In genomic region chr3:177451940-177452484, GRCh38 we compare ENCODE assay signal across 12 cellular contexts.
DNase-seq lines count a peak whose midpoint lies in the region; ATAC-seq and TF ChIP-seq lines count a peak whose summit lies in the region.
"Had no signal": no experiment of that assay in that cellular context is flagged by ENCODE, and none has a peak within 500 bp of the region (broad histone marks: within the 10 kb centered on the region; RNA-seq: fewer than 3 reads in every experiment).

No MANE protein-coding gene starts in this region.

- no peak overlapping the region for H3K27ac ChIP-seq in HCT116 (ENCODE audit: low read depth, low read length)
- peak overlapping the region; percentile 33 for H3K27ac ChIP-seq in left ventricle myocardium inferior (replicated peaks)
- H3K27ac ChIP-seq in ovary, result no peak overlapping the region

- WGBS in ovary, 3 donors, result 5 to 8% (median 6%) methylated on average over 3 of the region's 3 CpGs

- TF ChIP-seq POLR2A in HCT116 (IDR thresholded peaks at IDR 0.05; ENCODE audit: borderline replicate concordance, extremely low read depth, insufficient read depth, insufficient read length) (no peak), ovary (IDR thresholded peaks at IDR 0.05) (no peak)

- in situ Hi-C loops in astrocyte of the spinal cord (cut with HindIII; ENCODE audit: low sequenced_read_pairs), result no loop called here

- H3K4me1 ChIP-seq in HCT116 (ENCODE audit: control insufficient read depth in 1 of 2, insufficient read depth in 2 of 2, low read length in 2 of 2) (peaks cover 15 to 18% of the 10 kb centered on the region in 2 experiments; a peak in 3 of 4 replicates), left ventricle myocardium inferior (peaks cover 20% of the 10 kb centered on the region), skeletal muscle satellite cell (ENCODE audit: control insufficient read depth, insufficient read depth, low read length) (peaks cover 34% of the 10 kb centered on the region), ovary (ENCODE audit: insufficient read depth) (peaks cover 2% of the 10 kb centered on the region)

- TF ChIP-seq CTCF in HCT116 (IDR thresholded peaks at IDR 0.05 in 2 of 3, conservative IDR thresholded peaks at IDR 0.05 in 1 of 3; ENCODE audit: borderline replicate concordance in 1 of 3, insufficient read depth in 1 of 3, low read depth in 2 of 3, low read length in 2 of 3) (no peak), astrocyte of the spinal cord (IDR thresholded peaks at IDR 0.05; ENCODE audit: low read depth, low read length) (no peak), left ventricle myocardium inferior (IDR thresholded peaks at IDR 0.05; ENCODE audit: borderline replicate concordance) (no peak), ovary (IDR thresholded peaks at IDR 0.05) (no peak)

- H3K9ac ChIP-seq in HCT116 (ENCODE audit: low read length), result no peak overlapping the region
- peak overlapping the region; percentile 58 for H3K9ac ChIP-seq in skeletal muscle satellite cell (ENCODE audit: low read depth, low read length)

- H3K79me2 ChIP-seq in HCT116 (ENCODE audit: insufficient read depth, low read length), result no peaks in the 10 kb centered on the region

- 0 out of 2 replicates have a peak overlapping the region, but pooled peaks have one; percentile 12 for H3K4me2 ChIP-seq in HCT116 (ENCODE audit: low read length)
- peak overlapping the region; percentile 13 for H3K4me2 ChIP-seq in skeletal muscle satellite cell (ENCODE audit: low read length)

- RAD21 ChIA-PET in HCT116 (lab: Charles Lee; ENCODE audit: low non-redundant PET in 1 of 2, low total read pairs in 2 of 2, uncharacterized antibody in 2 of 2, unreplicated experiment in 2 of 2), result no interaction called here

- BruUV-seq in HCT116 (replicated peaks; lab: Mats Ljungman, UMichigan), result no TSS peak

- H3K9me3 ChIP-seq in HCT116 (ENCODE audit: control insufficient read depth in 1 of 2, insufficient read depth in 1 of 2, low read depth in 1 of 2, low read length in 2 of 2) (no peaks in the 10 kb centered on the region), left ventricle myocardium inferior (replicated peaks) (peaks cover 2% of the 10 kb centered on the region), skeletal muscle satellite cell (replicated peaks; ENCODE audit: low read length) (no peaks in the 10 kb centered on the region), ovary (no peaks in the 10 kb centered on the region)

- no peak for TF ChIP-seq RAD21 in HCT116 (IDR thresholded peaks at IDR 0.05; ENCODE audit: low read depth)

- intact Hi-C loops in HCT116 (cut with micrococcal nuclease), result no loop called here
- intact Hi-C loops in left ventricle myocardium inferior (cut with micrococcal nuclease), result no loop called here
- intact Hi-C loops in ovary (cut with DNase I), result no loop called here

- H4K20me1 ChIP-seq in HCT116 (ENCODE audit: insufficient read depth), result no peaks in the 10 kb centered on the region

- H3K27me3 ChIP-seq in HCT116 (ENCODE audit: insufficient read depth, low read length) (no peaks in the 10 kb centered on the region), left ventricle myocardium inferior (ENCODE audit: low read depth) (no peaks in the 10 kb centered on the region), skeletal muscle satellite cell (ENCODE audit: control insufficient read depth, insufficient read depth, low read length) (no peaks in the 10 kb centered on the region), ovary (no peaks in the 10 kb centered on the region)

- no peak overlapping the region for H2AFZ ChIP-seq in HCT116 (ENCODE audit: low read depth, low read length, poor library complexity, severe bottlenecking)

- no peak for TF ChIP-seq EP300 in ovary (IDR thresholded peaks at IDR 0.05)

- H3K4me3 ChIP-seq in HCT116 (replicated peaks in 1 of 2; ENCODE audit: low read depth in 1 of 2, low read length in 2 of 2) (no peak overlapping the region), astrocyte of the spinal cord (ENCODE audit: low read depth, low read length) (no peak overlapping the region), left ventricle myocardium inferior (no peak overlapping the region), skeletal muscle satellite cell (ENCODE audit: low read length) (no peak overlapping the region), ovary (no peak overlapping the region)

- POLR2A ChIA-PET in HCT116 (lab: Charles Lee), result no interaction called here

- ATAC-seq in HCT116 (no peak), GM21447 (IDR thresholded peaks at IDR 0.05; ENCODE audit: unreplicated experiment) (no peak)

- CTCF ChIA-PET in HCT116 (lab: Charles Lee), result no interaction called here

- H3K36me3 ChIP-seq in HCT116 (ENCODE audit: control insufficient read depth in 1 of 2, insufficient read depth in 2 of 2, low read length in 2 of 2) (no peaks in the 10 kb centered on the region), left ventricle myocardium inferior (no peaks in the 10 kb centered on the region), skeletal muscle satellite cell (ENCODE audit: insufficient read depth, low read length) (no peaks in the 10 kb centered on the region), ovary (no peaks in the 10 kb centered on the region)

- no peak for DNase-seq in HCT116 (ENCODE audit: low read depth, low spot score)
- DNase-seq in astrocyte of the spinal cord (ENCODE audit: low read depth, low spot score), result peak; percentile 78
- no peak for DNase-seq in left ventricle myocardium inferior
- DNase-seq in NCI-H2227 (lab: John Stamatoyannopoulos, UW; ENCODE audit: unreplicated experiment), result no peak
- no peak for DNase-seq in ovary
- DNase-seq in CD1c-positive myeloid dendritic cell (ENCODE audit: extremely low spot score), result no peak
- DNase-seq: activated naive CD4-positive, alpha-beta T cell treated with Interleukin-2 at 50 U/mL for 16 hours; NCI-H1048; substantia nigra; T-helper 2 cell had no signal

- no peaks in the 10 kb centered on the region for H3K9me2 ChIP-seq in HCT116 (ENCODE audit: insufficient read depth)

TF ChIP-seq in HCT116, 20 proteins besides CTCF, POLR2A, EP300 and RAD21:
- TF ChIP-seq SRF (IDR thresholded peaks at IDR 0.05; ENCODE audit: low read depth) (no peak), CEBPB (IDR thresholded peaks at IDR 0.05; ENCODE audit: low read depth) (no peak), EZH2phosphoT487 (IDR thresholded peaks at IDR 0.05; ENCODE audit: borderline replicate concordance) (no peak), ZNF274 (IDR thresholded peaks at IDR 0.05; ENCODE audit: low read depth, low read length) (no peak)
- TF ChIP-seq, protein P1, sequence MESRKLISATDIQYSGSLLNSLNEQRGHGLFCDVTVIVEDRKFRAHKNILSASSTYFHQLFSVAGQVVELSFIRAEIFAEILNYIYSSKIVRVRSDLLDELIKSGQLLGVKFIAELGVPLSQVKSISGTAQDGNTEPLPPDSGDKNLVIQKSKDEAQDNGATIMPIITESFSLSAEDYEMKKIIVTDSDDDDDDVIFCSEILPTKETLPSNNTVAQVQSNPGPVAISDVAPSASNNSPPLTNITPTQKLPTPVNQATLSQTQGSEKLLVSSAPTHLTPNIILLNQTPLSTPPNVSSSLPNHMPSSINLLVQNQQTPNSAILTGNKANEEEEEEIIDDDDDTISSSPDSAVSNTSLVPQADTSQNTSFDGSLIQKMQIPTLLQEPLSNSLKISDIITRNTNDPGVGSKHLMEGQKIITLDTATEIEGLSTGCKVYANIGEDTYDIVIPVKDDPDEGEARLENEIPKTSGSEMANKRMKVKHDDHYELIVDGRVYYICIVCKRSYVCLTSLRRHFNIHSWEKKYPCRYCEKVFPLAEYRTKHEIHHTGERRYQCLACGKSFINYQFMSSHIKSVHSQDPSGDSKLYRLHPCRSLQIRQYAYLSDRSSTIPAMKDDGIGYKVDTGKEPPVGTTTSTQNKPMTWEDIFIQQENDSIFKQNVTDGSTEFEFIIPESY (IDR thresholded peaks at IDR 0.05; ENCODE audit: extremely low read depth, insufficient replicate concordance, low read length), result no peak
- TF ChIP-seq, protein P2, sequence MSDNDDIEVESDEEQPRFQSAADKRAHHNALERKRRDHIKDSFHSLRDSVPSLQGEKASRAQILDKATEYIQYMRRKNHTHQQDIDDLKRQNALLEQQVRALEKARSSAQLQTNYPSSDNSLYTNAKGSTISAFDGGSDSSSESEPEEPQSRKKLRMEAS (IDR thresholded peaks at IDR 0.05), result no peak
- TF ChIP-seq, protein P3, sequence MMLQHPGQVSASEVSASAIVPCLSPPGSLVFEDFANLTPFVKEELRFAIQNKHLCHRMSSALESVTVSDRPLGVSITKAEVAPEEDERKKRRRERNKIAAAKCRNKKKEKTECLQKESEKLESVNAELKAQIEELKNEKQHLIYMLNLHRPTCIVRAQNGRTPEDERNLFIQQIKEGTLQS (IDR thresholded peaks at IDR 0.05), result no peak
